In the genomic region with DNA sequence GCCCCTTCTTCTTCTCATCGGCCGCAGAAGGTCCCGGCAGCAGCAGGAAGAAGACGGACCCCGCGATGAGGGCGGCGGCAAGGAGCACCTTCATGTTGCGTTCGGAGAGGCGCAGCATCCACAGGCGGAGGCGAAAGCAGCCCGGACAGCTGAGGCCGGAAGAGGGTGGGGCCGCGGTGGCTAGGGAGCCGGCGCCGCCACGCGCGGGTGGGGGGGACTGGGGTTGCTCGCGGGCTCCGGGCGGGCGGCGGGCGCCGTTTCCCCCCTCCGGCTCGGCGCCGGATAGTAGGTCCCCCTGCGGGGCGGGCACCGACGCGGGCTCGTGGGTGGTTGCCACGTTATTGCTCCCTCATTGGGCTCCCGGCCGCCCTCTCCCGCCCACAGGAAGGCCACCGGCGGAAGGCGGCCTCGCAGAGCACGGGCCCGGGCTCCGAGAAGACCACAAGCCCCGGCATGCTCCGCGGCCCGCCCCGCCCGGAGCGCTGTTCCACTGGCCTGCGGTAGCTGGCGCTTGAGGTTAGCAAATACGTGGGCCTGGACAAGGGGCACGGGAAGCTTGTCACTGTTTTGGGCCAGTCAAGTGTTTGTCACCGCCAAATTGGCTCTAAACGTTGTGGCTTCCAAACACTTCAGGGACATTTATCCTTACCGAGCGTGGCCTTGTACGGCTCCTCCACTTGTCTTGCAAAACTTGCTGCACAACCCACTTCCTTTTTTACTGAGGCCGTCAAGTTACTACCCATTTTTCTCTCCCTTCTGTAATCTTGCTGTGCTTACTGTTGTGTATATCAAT, we compare ENCODE assay signal across 1 cellular context.
TF ChIP-seq lines count a peak whose summit lies in the region.

Gene PPIB (minus strand): TSS at position 154 of the 793 bp plus-strand sequence. CDS start 36 bp downstream, at position 118.

TF ChIP-seq in HepG2, 621 proteins besides CTCF, POLR2A, EP300 and RAD21 (continued from another document and continues in another):
- no peak for TF ChIP-seq ZNF318 (CRISPR knock-in tag; IDR thresholded peaks at IDR 0.05)
- no peak for TF ChIP-seq PAWR (CRISPR knock-in tag; IDR thresholded peaks at IDR 0.05; ENCODE audit: borderline replicate concordance)
- 0 out of 2 replicates have a peak, but pooled peaks have one; percentile 15 for TF ChIP-seq PPARG (CRISPR knock-in tag; conservative IDR thresholded peaks at IDR 0.05)
- TF ChIP-seq ZNF777 (CRISPR knock-in tag; IDR thresholded peaks at IDR 0.05), result no peak
- no peak for TF ChIP-seq WIZ (CRISPR knock-in tag; IDR thresholded peaks at IDR 0.05)
- TF ChIP-seq RORA (CRISPR knock-in tag; IDR thresholded peaks at IDR 0.05), result no peak
- TF ChIP-seq, protein P1, sequence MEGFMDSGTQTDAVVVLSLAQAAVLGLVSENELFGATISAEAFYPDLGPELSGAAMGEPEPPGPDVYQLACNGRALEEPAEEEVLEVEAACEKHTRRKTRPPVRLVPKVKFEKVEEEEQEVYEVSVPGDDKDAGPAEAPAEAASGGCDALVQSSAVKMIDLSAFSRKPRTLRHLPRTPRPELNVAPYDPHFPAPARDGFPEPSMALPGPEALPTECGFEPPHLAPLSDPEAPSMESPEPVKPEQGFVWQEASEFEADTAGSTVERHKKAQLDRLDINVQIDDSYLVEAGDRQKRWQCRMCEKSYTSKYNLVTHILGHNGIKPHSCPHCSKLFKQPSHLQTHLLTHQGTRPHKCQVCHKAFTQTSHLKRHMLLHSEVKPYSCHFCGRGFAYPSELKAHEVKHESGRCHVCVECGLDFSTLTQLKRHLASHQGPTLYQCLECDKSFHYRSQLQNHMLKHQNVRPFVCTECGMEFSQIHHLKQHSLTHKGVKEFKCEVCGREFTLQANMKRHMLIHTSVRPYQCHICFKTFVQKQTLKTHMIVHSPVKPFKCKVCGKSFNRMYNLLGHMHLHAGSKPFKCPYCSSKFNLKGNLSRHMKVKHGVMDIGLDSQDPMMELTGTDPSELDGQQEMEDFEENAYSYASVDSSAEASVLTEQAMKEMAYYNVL (CRISPR knock-in tag; IDR thresholded peaks at IDR 0.05; ENCODE audit: borderline replicate concordance), result peak; percentile 58; the same call in 1 of the 2 replicates
- TF ChIP-seq TBL1XR1 (IDR thresholded peaks at IDR 0.05; ENCODE audit: borderline replicate concordance, low read length, partially characterized antibody), result peak; percentile 51
- peak; percentile 52; the same call in 1 of the 2 replicates for TF ChIP-seq BORCS8-MEF2B (CRISPR knock-in tag; IDR thresholded peaks at IDR 0.05)
- no peak for TF ChIP-seq IRF9 (CRISPR knock-in tag; IDR thresholded peaks at IDR 0.05; ENCODE audit: borderline replicate concordance)
- no peak; the same call in 1 of the 2 replicates for TF ChIP-seq ZNF513 (CRISPR knock-in tag; conservative IDR thresholded peaks at IDR 0.05)
- TF ChIP-seq ZMYM3 (CRISPR knock-in tag; IDR thresholded peaks at IDR 0.05), result no peak
- peak; percentile 77; the same call in 1 of the 2 replicates for TF ChIP-seq ZNF770 (CRISPR knock-in tag; IDR thresholded peaks at IDR 0.05)
- no peak for TF ChIP-seq ZNF282 (IDR thresholded peaks at IDR 0.05; ENCODE audit: partially characterized antibody)
- TF ChIP-seq NR2F2 (IDR thresholded peaks at IDR 0.05; ENCODE audit: borderline replicate concordance, low read depth), result no peak; the same call in 1 of the 2 replicates
- no peak for TF ChIP-seq FOSL1 (CRISPR knock-in tag; IDR thresholded peaks at IDR 0.05; ENCODE audit: borderline replicate concordance)
- no peak for TF ChIP-seq ZNF383 (CRISPR knock-in tag; IDR thresholded peaks at IDR 0.05; ENCODE audit: borderline replicate concordance)
- TF ChIP-seq TBP (CRISPR knock-in tag; IDR thresholded peaks at IDR 0.05), result no peak
- no peak for TF ChIP-seq NR2F1 (CRISPR knock-in tag; IDR thresholded peaks at IDR 0.05)
- TF ChIP-seq THAP11 (CRISPR knock-in tag; IDR thresholded peaks at IDR 0.05), result peak; percentile 99
- no peak for TF ChIP-seq PHF21A (CRISPR knock-in tag; IDR thresholded peaks at IDR 0.05)
- no peak for TF ChIP-seq GPBP1L1 (CRISPR knock-in tag; IDR thresholded peaks at IDR 0.05)
- TF ChIP-seq ZNF34 (CRISPR knock-in tag; IDR thresholded peaks at IDR 0.05; ENCODE audit: borderline replicate concordance), result no peak
- TF ChIP-seq, protein P2, sequence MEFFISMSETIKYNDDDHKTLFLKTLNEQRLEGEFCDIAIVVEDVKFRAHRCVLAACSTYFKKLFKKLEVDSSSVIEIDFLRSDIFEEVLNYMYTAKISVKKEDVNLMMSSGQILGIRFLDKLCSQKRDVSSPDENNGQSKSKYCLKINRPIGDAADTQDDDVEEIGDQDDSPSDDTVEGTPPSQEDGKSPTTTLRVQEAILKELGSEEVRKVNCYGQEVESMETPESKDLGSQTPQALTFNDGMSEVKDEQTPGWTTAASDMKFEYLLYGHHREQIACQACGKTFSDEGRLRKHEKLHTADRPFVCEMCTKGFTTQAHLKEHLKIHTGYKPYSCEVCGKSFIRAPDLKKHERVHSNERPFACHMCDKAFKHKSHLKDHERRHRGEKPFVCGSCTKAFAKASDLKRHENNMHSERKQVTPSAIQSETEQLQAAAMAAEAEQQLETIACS (CRISPR knock-in tag; IDR thresholded peaks at IDR 0.05), result no peak
- TF ChIP-seq SMAD1 (CRISPR knock-in tag; IDR thresholded peaks at IDR 0.05; ENCODE audit: borderline replicate concordance, low read depth), result no peak; the same call in 1 of the 2 replicates
- peak in 1 of 2 experiments; percentile 84; a peak in 1 of 4 replicates for TF ChIP-seq KLF16 (CRISPR knock-in tag; IDR thresholded peaks at IDR 0.05)
- peak; percentile 61; the same call in 1 of the 2 replicates for TF ChIP-seq ZNF792 (CRISPR knock-in tag; IDR thresholded peaks at IDR 0.05)
- no peak for TF ChIP-seq ZNF441 (CRISPR knock-in tag; IDR thresholded peaks at IDR 0.05; ENCODE audit: borderline replicate concordance)
- no peak for TF ChIP-seq ZNF33A (CRISPR knock-in tag; IDR thresholded peaks at IDR 0.05; ENCODE audit: borderline replicate concordance)
- TF ChIP-seq ZNF496 (CRISPR knock-in tag; IDR thresholded peaks at IDR 0.05; ENCODE audit: insufficient replicate concordance), result no peak
- TF ChIP-seq ERF (CRISPR knock-in tag; IDR thresholded peaks at IDR 0.05), result peak; percentile 61
- TF ChIP-seq REPIN1 (CRISPR knock-in tag; IDR thresholded peaks at IDR 0.05; ENCODE audit: borderline replicate concordance, low read depth), result peak; percentile 27
- no peak; the same call in 1 of the 2 replicates for TF ChIP-seq ZFP36L2 (CRISPR knock-in tag; IDR thresholded peaks at IDR 0.05)
- TF ChIP-seq CENPT (CRISPR knock-in tag; IDR thresholded peaks at IDR 0.05; ENCODE audit: low read depth), result no peak
- no peak; the same call in 1 of the 2 replicates for TF ChIP-seq ZNF232 (CRISPR knock-in tag; IDR thresholded peaks at IDR 0.05; ENCODE audit: borderline replicate concordance)
- TF ChIP-seq KMT2A (CRISPR knock-in tag; IDR thresholded peaks at IDR 0.05), result no peak
- TF ChIP-seq ZNF672 (CRISPR knock-in tag; IDR thresholded peaks at IDR 0.05), result no peak
- TF ChIP-seq NR1H2 (CRISPR knock-in tag; IDR thresholded peaks at IDR 0.05; ENCODE audit: borderline replicate concordance, low read depth), result no peak
- no peak for TF ChIP-seq KLF11 (CRISPR knock-in tag; IDR thresholded peaks at IDR 0.05)
- 0 out of 2 replicates have a peak, but pooled peaks have one; percentile 22 for TF ChIP-seq ZNF292 (CRISPR knock-in tag; IDR thresholded peaks at IDR 0.05; ENCODE audit: borderline replicate concordance, low read depth)
- TF ChIP-seq, protein P3, sequence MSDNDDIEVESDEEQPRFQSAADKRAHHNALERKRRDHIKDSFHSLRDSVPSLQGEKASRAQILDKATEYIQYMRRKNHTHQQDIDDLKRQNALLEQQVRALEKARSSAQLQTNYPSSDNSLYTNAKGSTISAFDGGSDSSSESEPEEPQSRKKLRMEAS (IDR thresholded peaks at IDR 0.05), result peak; percentile 77
- peak; percentile 71; the same call in 1 of the 2 replicates for TF ChIP-seq SRY (CRISPR knock-in tag; IDR thresholded peaks at IDR 0.05)
- no peak for TF ChIP-seq ONECUT2 (CRISPR knock-in tag; IDR thresholded peaks at IDR 0.05)
